Comparison of ENCODE assay signal across 8 cellular contexts in genomic region chr12:52052471-52053186, GRCh38. TPM values are rescaled to one million over a fixed set of nuclear protein-coding genes. Genes with fewer than 3 reads are reported as not detected.
DNase-seq lines count a peak whose midpoint lies in the region; ATAC-seq and TF ChIP-seq lines count a peak whose summit lies in the region.

No MANE protein-coding gene starts in this region.

- TF ChIP-seq CTCF in 22Rv1 (IDR thresholded peaks at IDR 0.05) (no peak), astrocyte of the cerebellum (IDR thresholded peaks at IDR 0.05; ENCODE audit: low read depth, low read length, missing control alignments) (no peak)

- in situ Hi-C loops in astrocyte of the cerebellum (cut with HindIII; ENCODE audit: low sequenced_read_pairs) = no loop called here

- H3K9me3 Mint-ChIP-seq in IgD-negative memory B cell (no peaks in the 10 kb centered on the region), memory B cell (no peaks in the 10 kb centered on the region)

- H3K27ac ChIP-seq in 22Rv1 = peak overlapping the region; percentile 85

- DNase-seq in astrocyte of the cerebellum (ENCODE audit: low read depth) (no peak), memory B cell (ENCODE audit: low spot score in 2 of 2) (no peak), NCI-H526 treated with DMSO at 0.1 percent for 48 hours (lab: John Stamatoyannopoulos, UW) (no peak), iPS-NIHi7 (ENCODE audit: extremely low spot score) (no peak), NCI-H2107 (lab: John Stamatoyannopoulos, UW) (no peak)

- peak overlapping the region; percentile 63 to 97 (median 96) for H3K4me3 Mint-ChIP-seq in IgD-negative memory B cell
- peak overlapping the region; percentile 92 for H3K4me3 Mint-ChIP-seq in memory B cell

- H3K4me1 Mint-ChIP-seq in IgD-negative memory B cell (peaks cover 13 to 21% (median 20%) of the 10 kb centered on the region in 3 donors), memory B cell (peaks cover 33% of the 10 kb centered on the region)

- peak overlapping the region; percentile 46 to 98 (median 97) for H3K27ac Mint-ChIP-seq in IgD-negative memory B cell
- H3K27ac Mint-ChIP-seq in memory B cell = peak overlapping the region; percentile 98

- H3K36me3 Mint-ChIP-seq in IgD-negative memory B cell (peaks cover 2% of the 10 kb centered on the region), memory B cell (peaks cover 4% of the 10 kb centered on the region)

- ATAC-seq in memory B cell (ENCODE audit: low read depth) (no peak), GM18861 (IDR thresholded peaks at IDR 0.05; ENCODE audit: unreplicated experiment) (no peak)

- no peaks in the 10 kb centered on the region for H3K27me3 Mint-ChIP-seq in IgD-negative memory B cell
- no peaks in the 10 kb centered on the region for H3K27me3 Mint-ChIP-seq in memory B cell

- peak overlapping the region; percentile 57 for H3K4me3 ChIP-seq in astrocyte of the cerebellum (ENCODE audit: low read depth, low read length)

RNA-seq across cellular contexts. Expression of gene NR4A1, which starts 1.4 kb away (rescaled TPM):
- polyA plus RNA-seq in IgD-negative memory B cell = 9.3 TPM

RNA-seq across cellular contexts. Expression of gene ATG101, which starts 17.1 kb away (rescaled TPM):
- 25.4 TPM for polyA plus RNA-seq in IgD-negative memory B cell

RNA-seq across cellular contexts. Expression of gene SMIM41, which starts 26.9 kb away (rescaled TPM):
- not detected for polyA plus RNA-seq in IgD-negative memory B cell

RNA-seq across cellular contexts. Expression of gene TAMALIN, which starts 45.9 kb away (rescaled TPM):
- 6.4 TPM for polyA plus RNA-seq in IgD-negative memory B cell
